ENCODE assay signal across 1 cellular context in the genomic region with DNA sequence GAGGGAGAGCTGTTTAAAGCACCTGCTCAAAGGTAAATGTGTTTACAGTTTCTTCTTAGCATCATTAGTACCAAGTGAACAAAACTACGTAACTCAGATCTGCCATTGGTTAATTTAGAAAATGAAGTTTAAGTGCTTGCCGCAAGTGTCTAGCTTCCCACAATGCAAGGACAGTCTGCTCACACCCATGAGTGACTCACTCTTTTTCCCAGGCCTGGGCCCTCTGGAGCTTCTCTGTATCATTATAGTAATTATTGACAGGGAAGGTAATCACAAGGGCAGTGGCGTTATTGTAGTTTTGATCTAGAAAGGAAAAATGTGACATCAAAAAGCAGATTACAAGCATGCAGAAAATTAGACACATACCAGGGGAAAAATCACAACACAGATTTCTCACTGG.
TF ChIP-seq lines count a peak whose summit lies in the region.

No MANE protein-coding gene starts in this region.

TF ChIP-seq in K562, 482 proteins besides CTCF, POLR2A, EP300 and RAD21 (continued from another document):
- TF ChIP-seq, protein P1, sequence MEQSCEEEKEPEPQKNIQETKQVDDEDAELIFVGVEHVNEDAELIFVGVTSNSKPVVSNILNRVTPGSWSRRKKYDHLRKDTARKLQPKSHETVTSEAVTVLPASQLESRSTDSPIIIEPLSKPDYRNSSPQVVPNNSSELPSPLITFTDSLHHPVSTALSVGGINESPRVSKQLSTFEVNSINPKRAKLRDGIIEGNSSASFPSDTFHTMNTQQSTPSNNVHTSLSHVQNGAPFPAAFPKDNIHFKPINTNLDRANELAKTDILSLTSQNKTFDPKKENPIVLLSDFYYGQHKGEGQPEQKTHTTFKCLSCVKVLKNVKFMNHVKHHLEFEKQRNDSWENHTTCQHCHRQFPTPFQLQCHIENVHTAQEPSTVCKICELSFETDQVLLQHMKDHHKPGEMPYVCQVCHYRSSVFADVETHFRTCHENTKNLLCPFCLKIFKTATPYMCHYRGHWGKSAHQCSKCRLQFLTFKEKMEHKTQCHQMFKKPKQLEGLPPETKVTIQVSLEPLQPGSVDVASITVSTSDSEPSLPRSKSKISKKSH (CRISPR knock-in tag; IDR thresholded peaks at IDR 0.05): no peak
- no peak for TF ChIP-seq CBX8 (IDR thresholded peaks at IDR 0.05; ENCODE audit: borderline replicate concordance, extremely low read depth, low read depth, low read length, poor library complexity, severe bottlenecking)
- TF ChIP-seq, protein P2, sequence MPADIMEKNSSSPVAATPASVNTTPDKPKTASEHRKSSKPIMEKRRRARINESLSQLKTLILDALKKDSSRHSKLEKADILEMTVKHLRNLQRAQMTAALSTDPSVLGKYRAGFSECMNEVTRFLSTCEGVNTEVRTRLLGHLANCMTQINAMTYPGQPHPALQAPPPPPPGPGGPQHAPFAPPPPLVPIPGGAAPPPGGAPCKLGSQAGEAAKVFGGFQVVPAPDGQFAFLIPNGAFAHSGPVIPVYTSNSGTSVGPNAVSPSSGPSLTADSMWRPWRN (IDR thresholded peaks at IDR 0.05; ENCODE audit: low read depth): no peak
- no peak for TF ChIP-seq ZNF830 (CRISPR knock-in tag; IDR thresholded peaks at IDR 0.05)
- no peak for TF ChIP-seq MAFK (IDR thresholded peaks at IDR 0.05; ENCODE audit: low read length)
- TF ChIP-seq HDAC6 (IDR thresholded peaks at IDR 0.05; ENCODE audit: low read depth, low read length): no peak
- TF ChIP-seq, protein P3, sequence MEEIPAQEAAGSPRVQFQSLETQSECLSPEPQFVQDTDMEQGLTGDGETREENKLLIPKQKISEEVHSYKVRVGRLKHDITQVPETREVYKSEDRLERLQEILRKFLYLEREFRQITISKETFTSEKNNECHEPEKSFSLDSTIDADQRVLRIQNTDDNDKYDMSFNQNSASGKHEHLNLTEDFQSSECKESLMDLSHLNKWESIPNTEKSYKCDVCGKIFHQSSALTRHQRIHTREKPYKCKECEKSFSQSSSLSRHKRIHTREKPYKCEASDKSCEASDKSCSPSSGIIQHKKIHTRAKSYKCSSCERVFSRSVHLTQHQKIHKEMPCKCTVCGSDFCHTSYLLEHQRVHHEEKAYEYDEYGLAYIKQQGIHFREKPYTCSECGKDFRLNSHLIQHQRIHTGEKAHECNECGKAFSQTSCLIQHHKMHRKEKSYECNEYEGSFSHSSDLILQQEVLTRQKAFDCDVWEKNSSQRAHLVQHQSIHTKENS (CRISPR knock-in tag; IDR thresholded peaks at IDR 0.05): no peak
- no peak for TF ChIP-seq CHD1 (IDR thresholded peaks at IDR 0.05; ENCODE audit: low read length)
- TF ChIP-seq, protein P4, sequence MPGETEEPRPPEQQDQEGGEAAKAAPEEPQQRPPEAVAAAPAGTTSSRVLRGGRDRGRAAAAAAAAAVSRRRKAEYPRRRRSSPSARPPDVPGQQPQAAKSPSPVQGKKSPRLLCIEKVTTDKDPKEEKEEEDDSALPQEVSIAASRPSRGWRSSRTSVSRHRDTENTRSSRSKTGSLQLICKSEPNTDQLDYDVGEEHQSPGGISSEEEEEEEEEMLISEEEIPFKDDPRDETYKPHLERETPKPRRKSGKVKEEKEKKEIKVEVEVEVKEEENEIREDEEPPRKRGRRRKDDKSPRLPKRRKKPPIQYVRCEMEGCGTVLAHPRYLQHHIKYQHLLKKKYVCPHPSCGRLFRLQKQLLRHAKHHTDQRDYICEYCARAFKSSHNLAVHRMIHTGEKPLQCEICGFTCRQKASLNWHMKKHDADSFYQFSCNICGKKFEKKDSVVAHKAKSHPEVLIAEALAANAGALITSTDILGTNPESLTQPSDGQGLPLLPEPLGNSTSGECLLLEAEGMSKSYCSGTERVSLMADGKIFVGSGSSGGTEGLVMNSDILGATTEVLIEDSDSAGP (CRISPR knock-in tag; IDR thresholded peaks at IDR 0.05): no peak
